Comparison of ENCODE assay signal across 22 cellular contexts in the genomic region with DNA sequence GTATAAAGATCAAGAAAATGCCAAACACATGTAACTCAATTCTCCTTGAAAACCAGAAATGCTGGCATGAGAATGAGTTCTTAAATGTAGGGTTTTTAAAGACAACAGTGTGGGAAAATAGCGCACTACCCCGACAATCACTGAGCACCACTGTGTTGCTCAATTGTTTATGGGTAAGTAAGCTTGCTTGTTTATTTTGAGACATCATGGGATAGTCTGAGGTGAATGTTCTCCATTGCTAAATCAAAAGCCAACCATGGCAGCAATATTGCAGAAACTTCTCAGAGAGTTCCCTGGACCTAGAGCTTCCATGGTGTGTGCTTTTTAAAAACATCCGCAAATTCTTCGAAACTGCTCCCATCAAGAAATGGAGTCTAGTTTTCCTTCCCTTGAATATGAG.
"Had no signal": no experiment of that assay in that cellular context is flagged by ENCODE, and none has a peak within 500 bp of the region (broad histone marks: within the 10 kb centered on the region; RNA-seq: fewer than 3 reads in every experiment).

No MANE protein-coding gene starts in this region.

- H3K4me1 ChIP-seq: colonic mucosa, foreskin keratinocyte had no signal

- H3K4me3 ChIP-seq: colonic mucosa, coronary artery, dorsolateral prefrontal cortex, esophagus muscularis mucosa, esophagus squamous epithelium, gastroesophageal sphincter, heart left ventricle, heart right ventricle had no signal

- H3K4me1 Mint-ChIP-seq: endodermal cell had no signal

- H3K36me3 ChIP-seq: colonic mucosa, esophagus muscularis mucosa, gastroesophageal sphincter, heart left ventricle, heart right ventricle had no signal

- H3K27ac Mint-ChIP-seq: dendritic cell treated with granulocyte-macrophage colony-stimulating factor and Interleukin-4, amounts not matched to agents 40 ng/mL and 50 ng/mL, for 4 days; effector memory CD8-positive, alpha-beta T cell; endodermal cell had no signal

- H3K27ac ChIP-seq: colonic mucosa, coronary artery, dorsolateral prefrontal cortex, esophagus muscularis mucosa, foreskin keratinocyte, gastroesophageal sphincter, heart left ventricle, heart right ventricle had no signal

- H3K9me3 ChIP-seq: colonic mucosa, esophagus muscularis mucosa, esophagus squamous epithelium, gastroesophageal sphincter, heart left ventricle, heart right ventricle had no signal

- ATAC-seq: effector memory CD8-positive, alpha-beta T cell; esophagus mucosa; foreskin keratinocyte; gastroesophageal sphincter; heart left ventricle; heart right ventricle had no signal

- H3K27me3 ChIP-seq: colonic mucosa, dorsolateral prefrontal cortex, esophagus muscularis mucosa, esophagus squamous epithelium, foreskin keratinocyte, gastroesophageal sphincter, heart left ventricle, heart right ventricle had no signal

- H3K9me3 Mint-ChIP-seq: effector memory CD8-positive, alpha-beta T cell; endodermal cell had no signal

- H3K4me3 Mint-ChIP-seq: dendritic cell treated with granulocyte-macrophage colony-stimulating factor and Interleukin-4, amounts not matched to agents 40 ng/mL and 50 ng/mL, for 4 days; effector memory CD8-positive, alpha-beta T cell; endodermal cell had no signal

- DNase-seq: colonic mucosa; cortex of kidney; dermis blood vessel endothelial cell; dorsolateral prefrontal cortex; effector CD4-positive, alpha-beta T cell; effector memory CD4-positive, alpha-beta T cell; effector memory CD8-positive, alpha-beta T cell; endodermal cell; erythroblast; esophagus squamous epithelium; foreskin fibroblast; foreskin keratinocyte; foreskin melanocyte; glutamatergic neuron; head of caudate nucleus; heart left ventricle; heart right ventricle had no signal
